1 cellular context compared by ENCODE assay signal in genomic region chr1:6602669-6603423, GRCh38.
TF ChIP-seq lines count a peak whose summit lies in the region.

Gene KLHL21 (minus strand): TSS chr1:6602869. CDS start chr1:6602817, 52 bp downstream.

TF ChIP-seq in K562, 482 proteins besides CTCF, POLR2A, EP300 and RAD21 (continued from another document and continues in another):
- TF ChIP-seq, protein P1, sequence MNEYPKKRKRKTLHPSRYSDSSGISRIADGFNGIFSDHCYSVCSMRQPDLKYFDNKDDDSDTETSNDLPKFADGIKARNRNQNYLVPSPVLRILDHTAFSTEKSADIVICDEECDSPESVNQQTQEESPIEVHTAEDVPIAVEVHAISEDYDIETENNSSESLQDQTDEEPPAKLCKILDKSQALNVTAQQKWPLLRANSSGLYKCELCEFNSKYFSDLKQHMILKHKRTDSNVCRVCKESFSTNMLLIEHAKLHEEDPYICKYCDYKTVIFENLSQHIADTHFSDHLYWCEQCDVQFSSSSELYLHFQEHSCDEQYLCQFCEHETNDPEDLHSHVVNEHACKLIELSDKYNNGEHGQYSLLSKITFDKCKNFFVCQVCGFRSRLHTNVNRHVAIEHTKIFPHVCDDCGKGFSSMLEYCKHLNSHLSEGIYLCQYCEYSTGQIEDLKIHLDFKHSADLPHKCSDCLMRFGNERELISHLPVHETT (CRISPR knock-in tag; conservative IDR thresholded peaks at IDR 0.05 in 1 of 2, IDR thresholded peaks at IDR 0.05 in 1 of 2) = peak; percentile 18 to 86; a peak in 2 of 4 replicates
- TF ChIP-seq PRMT5 (CRISPR knock-in tag; IDR thresholded peaks at IDR 0.05) = no peak
- TF ChIP-seq, protein P2, sequence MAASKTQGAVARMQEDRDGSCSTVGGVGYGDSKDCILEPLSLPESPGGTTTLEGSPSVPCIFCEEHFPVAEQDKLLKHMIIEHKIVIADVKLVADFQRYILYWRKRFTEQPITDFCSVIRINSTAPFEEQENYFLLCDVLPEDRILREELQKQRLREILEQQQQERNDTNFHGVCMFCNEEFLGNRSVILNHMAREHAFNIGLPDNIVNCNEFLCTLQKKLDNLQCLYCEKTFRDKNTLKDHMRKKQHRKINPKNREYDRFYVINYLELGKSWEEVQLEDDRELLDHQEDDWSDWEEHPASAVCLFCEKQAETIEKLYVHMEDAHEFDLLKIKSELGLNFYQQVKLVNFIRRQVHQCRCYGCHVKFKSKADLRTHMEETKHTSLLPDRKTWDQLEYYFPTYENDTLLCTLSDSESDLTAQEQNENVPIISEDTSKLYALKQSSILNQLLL (CRISPR knock-in tag; IDR thresholded peaks at IDR 0.05; ENCODE audit: borderline replicate concordance) = no peak
- TF ChIP-seq, protein P3, sequence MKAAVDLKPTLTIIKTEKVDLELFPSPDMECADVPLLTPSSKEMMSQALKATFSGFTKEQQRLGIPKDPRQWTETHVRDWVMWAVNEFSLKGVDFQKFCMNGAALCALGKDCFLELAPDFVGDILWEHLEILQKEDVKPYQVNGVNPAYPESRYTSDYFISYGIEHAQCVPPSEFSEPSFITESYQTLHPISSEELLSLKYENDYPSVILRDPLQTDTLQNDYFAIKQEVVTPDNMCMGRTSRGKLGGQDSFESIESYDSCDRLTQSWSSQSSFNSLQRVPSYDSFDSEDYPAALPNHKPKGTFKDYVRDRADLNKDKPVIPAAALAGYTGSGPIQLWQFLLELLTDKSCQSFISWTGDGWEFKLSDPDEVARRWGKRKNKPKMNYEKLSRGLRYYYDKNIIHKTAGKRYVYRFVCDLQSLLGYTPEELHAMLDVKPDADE (conservative IDR thresholded peaks at IDR 0.05; ENCODE audit: control insufficient read depth, low read depth, low read length) = peak; percentile 19
- TF ChIP-seq ZNF121 (CRISPR knock-in tag; conservative IDR thresholded peaks at IDR 0.05) = no peak
- TF ChIP-seq ZNF699 (CRISPR knock-in tag; IDR thresholded peaks at IDR 0.05; ENCODE audit: insufficient replicate concordance) = no peak
- no peak for TF ChIP-seq EZH2 (IDR thresholded peaks at IDR 0.05; ENCODE audit: borderline replicate concordance, low read depth, low read length)
- no peak for TF ChIP-seq ZNF507 (tag; conservative IDR thresholded peaks at IDR 0.05)
- TF ChIP-seq, protein P4, sequence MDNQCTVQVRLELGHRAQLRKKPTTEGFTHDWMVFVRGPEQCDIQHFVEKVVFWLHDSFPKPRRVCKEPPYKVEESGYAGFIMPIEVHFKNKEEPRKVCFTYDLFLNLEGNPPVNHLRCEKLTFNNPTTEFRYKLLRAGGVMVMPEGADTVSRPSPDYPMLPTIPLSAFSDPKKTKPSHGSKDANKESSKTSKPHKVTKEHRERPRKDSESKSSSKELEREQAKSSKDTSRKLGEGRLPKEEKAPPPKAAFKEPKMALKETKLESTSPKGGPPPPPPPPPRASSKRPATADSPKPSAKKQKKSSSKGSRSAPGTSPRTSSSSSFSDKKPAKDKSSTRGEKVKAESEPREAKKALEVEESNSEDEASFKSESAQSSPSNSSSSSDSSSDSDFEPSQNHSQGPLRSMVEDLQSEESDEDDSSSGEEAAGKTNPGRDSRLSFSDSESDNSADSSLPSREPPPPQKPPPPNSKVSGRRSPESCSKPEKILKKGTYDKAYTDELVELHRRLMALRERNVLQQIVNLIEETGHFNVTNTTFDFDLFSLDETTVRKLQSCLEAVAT (IDR thresholded peaks at IDR 0.05) = peak in 1 of 2 experiments; percentile 37; a peak in 1 of 4 replicates
- TF ChIP-seq ZNF124 (CRISPR knock-in tag; IDR thresholded peaks at IDR 0.05) = no peak; the same call in none of the 2 replicates
- no peak for TF ChIP-seq ETV6 (IDR thresholded peaks at IDR 0.05; ENCODE audit: borderline replicate concordance in 1 of 2, low read depth in 2 of 2, low read length in 1 of 2)
- no peak for TF ChIP-seq ETV6 (CRISPR knock-in tag; IDR thresholded peaks at IDR 0.05; ENCODE audit: borderline replicate concordance)
- peak; percentile 74 for TF ChIP-seq RBM22 (IDR thresholded peaks at IDR 0.05; ENCODE audit: low read depth, low read length, poor library complexity, severe bottlenecking)
- no peak for TF ChIP-seq TARDBP (IDR thresholded peaks at IDR 0.05)
- no peak for TF ChIP-seq ELF4 (CRISPR knock-in tag; IDR thresholded peaks at IDR 0.05)
- TF ChIP-seq ZHX1 (conservative IDR thresholded peaks at IDR 0.05; ENCODE audit: low read length) = no peak
- TF ChIP-seq ZNF79 (CRISPR knock-in tag; IDR thresholded peaks at IDR 0.05; ENCODE audit: low read depth) = no peak
- no peak for TF ChIP-seq SMARCE1 (IDR thresholded peaks at IDR 0.05)
- TF ChIP-seq KDM1A (IDR thresholded peaks at IDR 0.05) = no peak
- TF ChIP-seq ZFP30 (CRISPR knock-in tag; IDR thresholded peaks at IDR 0.05; ENCODE audit: borderline replicate concordance) = no peak
- no peak for TF ChIP-seq CUX1 (CRISPR knock-in tag; IDR thresholded peaks at IDR 0.05)
- TF ChIP-seq MITF (IDR thresholded peaks at IDR 0.05) = no peak
- no peak for TF ChIP-seq NCOA2 (IDR thresholded peaks at IDR 0.05; ENCODE audit: partially characterized antibody in 2 of 2)
- TF ChIP-seq ZNF239 (CRISPR knock-in tag; IDR thresholded peaks at IDR 0.05) = no peak
- no peak for TF ChIP-seq ZNF174 (CRISPR knock-in tag; IDR thresholded peaks at IDR 0.05)
- TF ChIP-seq SMARCA5 (IDR thresholded peaks at IDR 0.05) = no peak
- TF ChIP-seq OTX1 (CRISPR knock-in tag; IDR thresholded peaks at IDR 0.05) = no peak
- TF ChIP-seq CREB3 (tag; conservative IDR thresholded peaks at IDR 0.05; ENCODE audit: low read depth) = no peak
- no peak for TF ChIP-seq MYC (IDR thresholded peaks at IDR 0.05; ENCODE audit: low read depth, low read length)
- TF ChIP-seq MYC (CRISPR knock-in tag; IDR thresholded peaks at IDR 0.05; ENCODE audit: borderline replicate concordance, low read depth) = no peak
- peak; percentile 62 for TF ChIP-seq EGR1 (conservative IDR thresholded peaks at IDR 0.05)
- TF ChIP-seq ID3 (CRISPR knock-in tag; IDR thresholded peaks at IDR 0.05) = no peak
- no peak; the same call in 1 of the 2 replicates for TF ChIP-seq ID3 (tag; IDR thresholded peaks at IDR 0.05)
- no peak for TF ChIP-seq ARNT (IDR thresholded peaks at IDR 0.05)
- no peak for TF ChIP-seq HOXB6 (CRISPR knock-in tag; IDR thresholded peaks at IDR 0.05; ENCODE audit: borderline replicate concordance)
- TF ChIP-seq HDAC3 (IDR thresholded peaks at IDR 0.05; ENCODE audit: borderline replicate concordance, partially characterized antibody) = no peak
- TF ChIP-seq SMARCC2 (IDR thresholded peaks at IDR 0.05; ENCODE audit: low read depth) = no peak; the same call in 1 of the 2 replicates
- no peak; a peak in 2 of 4 replicates for TF ChIP-seq RCOR1 (IDR thresholded peaks at IDR 0.05; ENCODE audit: borderline replicate concordance in 1 of 2, low read depth in 2 of 2, low read length in 2 of 2)
- no peak for TF ChIP-seq ZKSCAN1 (IDR thresholded peaks at IDR 0.05; ENCODE audit: low read depth, low read length)
- no peak for TF ChIP-seq CHD4 (IDR thresholded peaks at IDR 0.05; ENCODE audit: insufficient read depth, insufficient replicate concordance, low read depth, low read length, poor library complexity, severe bottlenecking)
- TF ChIP-seq NCOR1 (IDR thresholded peaks at IDR 0.05) = no peak; the same call in 1 of the 2 replicates
- no peak for TF ChIP-seq FOXK1 (CRISPR knock-in tag; IDR thresholded peaks at IDR 0.05; ENCODE audit: borderline replicate concordance)
- TF ChIP-seq RBM39 (optimal IDR thresholded peaks at IDR 0.05; ENCODE audit: low read depth, low read length) = no peak
- no peak for TF ChIP-seq DNMT1 (IDR thresholded peaks at IDR 0.05)
- TF ChIP-seq, protein P5, sequence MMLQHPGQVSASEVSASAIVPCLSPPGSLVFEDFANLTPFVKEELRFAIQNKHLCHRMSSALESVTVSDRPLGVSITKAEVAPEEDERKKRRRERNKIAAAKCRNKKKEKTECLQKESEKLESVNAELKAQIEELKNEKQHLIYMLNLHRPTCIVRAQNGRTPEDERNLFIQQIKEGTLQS (IDR thresholded peaks at IDR 0.05) = peak; percentile 56
- TF ChIP-seq, protein P5 (CRISPR knock-in tag; conservative IDR thresholded peaks at IDR 0.05) = peak; percentile 32; the same call in 1 of the 2 replicates
- TF ChIP-seq, protein P6, sequence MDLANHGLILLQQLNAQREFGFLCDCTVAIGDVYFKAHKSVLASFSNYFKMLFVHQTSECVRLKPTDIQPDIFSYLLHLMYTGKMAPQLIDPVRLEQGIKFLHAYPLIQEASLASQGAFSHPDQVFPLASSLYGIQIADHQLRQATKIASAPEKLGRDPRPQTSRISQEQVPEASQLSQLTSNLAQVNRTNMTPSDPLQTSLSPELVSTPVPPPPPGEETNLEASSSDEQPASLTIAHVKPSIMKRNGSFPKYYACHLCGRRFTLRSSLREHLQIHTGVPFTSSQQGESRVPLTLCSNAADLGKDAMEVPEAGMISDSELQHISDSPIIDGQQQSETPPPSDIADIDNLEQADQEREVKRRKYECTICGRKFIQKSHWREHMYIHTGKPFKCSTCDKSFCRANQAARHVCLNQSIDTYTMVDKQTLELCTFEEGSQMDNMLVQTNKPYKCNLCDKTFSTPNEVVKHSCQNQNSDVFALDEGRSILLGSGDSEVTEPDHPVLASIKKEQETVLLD (IDR thresholded peaks at IDR 0.05) = no peak
- no peak; the same call in 1 of the 2 replicates for TF ChIP-seq C11orf30 (IDR thresholded peaks at IDR 0.05; ENCODE audit: low read depth)
- TF ChIP-seq BHLHE40 (IDR thresholded peaks at IDR 0.05; ENCODE audit: low read length) = no peak
